In genomic region chr20:16944753-16945152, GRCh38 we compare ENCODE assay signal across 20 cellular contexts.
DNase-seq lines count a peak whose midpoint lies in the region; ATAC-seq and TF ChIP-seq lines count a peak whose summit lies in the region.
"Had no signal": no experiment of that assay in that cellular context is flagged by ENCODE, and none has a peak within 500 bp of the region (broad histone marks: within the 10 kb centered on the region; RNA-seq: fewer than 3 reads in every experiment).

No MANE protein-coding gene starts in this region.

- no peak overlapping the region for H3K4me2 ChIP-seq in hepatocyte

- no peaks in the 10 kb centered on the region for H3K79me2 ChIP-seq in hepatocyte

- DNase-seq in ELF-1 (ENCODE audit: low read depth, low spot score) = peak; percentile 17
- DNase-seq in NCI-H69 (lab: John Stamatoyannopoulos, UW) = peak; percentile 10
- no peak for DNase-seq in hepatocyte (ENCODE audit: low spot score)
- DNase-seq in nephron progenitor cell = no peak
- DNase-seq in OCI-M2 (lab: John Stamatoyannopoulos, UW; ENCODE audit: unreplicated experiment) = no peak
- DNase-seq in CD1c-positive myeloid dendritic cell (ENCODE audit: extremely low spot score) = no peak
- no peak for DNase-seq in epidermal melanocyte (ENCODE audit: insufficient read length, low spot score)
- DNase-seq: C1 segment of cervical spinal cord, COR-L47, DMS153, KBM-7, NCI-H1436 treated with DMSO at 0.1 percent for 48 hours, NCI-H2029 treated with DMSO at 0.1 percent for 48 hours, NCI-H226, NCI-H526, PC-3, SJCRH30, SW 1271 had no signal

- H3K9me3 ChIP-seq in hepatocyte (ENCODE audit: low read depth) = peaks cover 2% of the 10 kb centered on the region
- H3K9me3 ChIP-seq: SJCRH30 had no signal

- no peak overlapping the region for H3K4me3 ChIP-seq in hepatocyte
- H3K4me3 ChIP-seq: SJCRH30 had no signal

- 18% methylated on average over 2 of the region's 2 CpGs for WGBS in hepatocyte (ENCODE audit: low lambda C conversion rate, missing lambda C conversion rate)

- no peak overlapping the region for H3K4me3 Mint-ChIP-seq in nephron progenitor cell

- no peaks in the 10 kb centered on the region for H3K27me3 ChIP-seq in hepatocyte
- H3K27me3 ChIP-seq: SJCRH30 had no signal

- H3K27me3 Mint-ChIP-seq in nephron progenitor cell (ENCODE audit: low read depth, poor library complexity) = peaks cover 4% of the 10 kb centered on the region

- no peaks in the 10 kb centered on the region for H4K20me1 ChIP-seq in hepatocyte (ENCODE audit: insufficient read depth, poor library complexity, severe bottlenecking)

- H3K9me3 Mint-ChIP-seq in nephron progenitor cell = peaks cover 3% of the 10 kb centered on the region

- H3K9me2 ChIP-seq in hepatocyte (replicated peaks; ENCODE audit: insufficient read depth) = no peaks in the 10 kb centered on the region

- H3K4me1 Mint-ChIP-seq in nephron progenitor cell = peaks cover 14% of the 10 kb centered on the region

- no peaks in the 10 kb centered on the region for H3K36me3 Mint-ChIP-seq in nephron progenitor cell (ENCODE audit: low read depth)

- TF ChIP-seq CTCF in hepatocyte (IDR thresholded peaks at IDR 0.05; ENCODE audit: poor library complexity) (no peak), nephron progenitor cell (IDR thresholded peaks at IDR 0.05) (no peak)

- peaks cover 19% of the 10 kb centered on the region for H3K4me1 ChIP-seq in hepatocyte (ENCODE audit: insufficient read depth)
- H3K4me1 ChIP-seq: SJCRH30 had no signal

- H3K36me3 ChIP-seq in hepatocyte (replicated peaks; ENCODE audit: insufficient read depth, low read depth) = no peaks in the 10 kb centered on the region
- H3K36me3 ChIP-seq: SJCRH30 had no signal

- H3K27ac Mint-ChIP-seq in nephron progenitor cell = peak overlapping the region; percentile 70

- no peak for ATAC-seq in GM19351 (IDR thresholded peaks at IDR 0.05; ENCODE audit: unreplicated experiment)
- ATAC-seq: HCT116, PC-3 had no signal

- H3K27ac ChIP-seq in hepatocyte = peak overlapping the region; percentile 51
- H3K27ac ChIP-seq: SJCRH30 had no signal

- H2AFZ ChIP-seq in hepatocyte = no peak overlapping the region

Comparison
In these comparisons a context has a peak if more than half of its experiments do, and no peak if none do; other contexts are left out.
1. DNase-seq: peak in ELF-1 (single experiment) and NCI-H69 (single experiment); none in hepatocyte (single experiment), nephron progenitor cell (single experiment), OCI-M2 (single experiment), CD1c-positive myeloid dendritic cell (single experiment) and epidermal melanocyte (single experiment).